Comparison of ENCODE assay signal across 1 cellular context in genomic region chr18:67634631-67635338, GRCh38.
TF ChIP-seq lines count a peak whose summit lies in the region.

No MANE protein-coding gene starts in this region.

TF ChIP-seq in HepG2, 621 proteins besides CTCF, POLR2A, EP300 and RAD21 (continued from another document):
- TF ChIP-seq ZBTB34 (CRISPR knock-in tag; IDR thresholded peaks at IDR 0.05) (no peak), ISX (CRISPR knock-in tag; conservative IDR thresholded peaks at IDR 0.05) (no peak), ZNF17 (CRISPR knock-in tag; IDR thresholded peaks at IDR 0.05) (no peak)
- TF ChIP-seq, protein P1, sequence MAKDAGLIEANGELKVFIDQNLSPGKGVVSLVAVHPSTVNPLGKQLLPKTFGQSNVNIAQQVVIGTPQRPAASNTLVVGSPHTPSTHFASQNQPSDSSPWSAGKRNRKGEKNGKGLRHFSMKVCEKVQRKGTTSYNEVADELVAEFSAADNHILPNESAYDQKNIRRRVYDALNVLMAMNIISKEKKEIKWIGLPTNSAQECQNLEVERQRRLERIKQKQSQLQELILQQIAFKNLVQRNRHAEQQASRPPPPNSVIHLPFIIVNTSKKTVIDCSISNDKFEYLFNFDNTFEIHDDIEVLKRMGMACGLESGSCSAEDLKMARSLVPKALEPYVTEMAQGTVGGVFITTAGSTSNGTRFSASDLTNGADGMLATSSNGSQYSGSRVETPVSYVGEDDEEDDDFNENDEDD (CRISPR knock-in tag; IDR thresholded peaks at IDR 0.05; ENCODE audit: borderline replicate concordance): no peak
